1 cellular context compared by ENCODE assay signal in genomic region chr3:69143605-69144004, GRCh38.
TF ChIP-seq lines count a peak whose summit lies in the region.

No MANE protein-coding gene starts in this region.

TF ChIP-seq in HEK293, 187 proteins besides CTCF, POLR2A, EP300 and RAD21 (continued from another document):
- TF ChIP-seq ZIC2 (tag by site-specific recombination; IDR thresholded peaks at IDR 0.05) (0 out of 2 replicates have a peak, but pooled peaks have one; percentile 8), ZBTB21 (tag by site-specific recombination; IDR thresholded peaks at IDR 0.05) (0 out of 2 replicates have a peak, but pooled peaks have one; percentile 61), ZNF513 (tag by site-specific recombination; IDR thresholded peaks at IDR 0.05) (0 out of 2 replicates have a peak, but pooled peaks have one; percentile 7), ZBTB26 (tag by site-specific recombination; optimal IDR thresholded peaks at IDR 0.05) (no peak), ZFP37 (tag by site-specific recombination; IDR thresholded peaks at IDR 0.05) (no peak), ZNF768 (tag by site-specific recombination; IDR thresholded peaks at IDR 0.05) (no peak), ZNF629 (tag by site-specific recombination; IDR thresholded peaks at IDR 0.05) (peak; percentile 91), ZNF449 (tag by site-specific recombination; IDR thresholded peaks at IDR 0.05) (no peak; the same call in 1 of the 2 replicates), ZNF664 (tag by site-specific recombination; IDR thresholded peaks at IDR 0.05) (no peak), YY1 (tag by site-specific recombination; IDR thresholded peaks at IDR 0.05) (no peak), ZNF518A (tag by site-specific recombination; conservative IDR thresholded peaks at IDR 0.05; ENCODE audit: low read depth) (peak; percentile 76), ZNF558 (tag by site-specific recombination; IDR thresholded peaks at IDR 0.05) (no peak), KLF7 (tag by site-specific recombination; IDR thresholded peaks at IDR 0.05; ENCODE audit: borderline replicate concordance) (no peak), ZSCAN30 (tag by site-specific recombination; IDR thresholded peaks at IDR 0.05) (peak; percentile 72; the same call in 1 of the 2 replicates), ZNF600 (tag by site-specific recombination; IDR thresholded peaks at IDR 0.05) (0 out of 2 replicates have a peak, but pooled peaks have one; percentile 49), ZBTB8A (tag by site-specific recombination; IDR thresholded peaks at IDR 0.05) (no peak; the same call in 1 of the 2 replicates), ZNF660 (tag by site-specific recombination; IDR thresholded peaks at IDR 0.05) (peak; percentile 51; the same call in 1 of the 2 replicates), ATF2 (tag by site-specific recombination; IDR thresholded peaks at IDR 0.05; ENCODE audit: low read depth) (peak; percentile 60; the same call in 1 of the 2 replicates), ZNF747 (tag by site-specific recombination; IDR thresholded peaks at IDR 0.05) (no peak), ZSCAN23 (tag by site-specific recombination; IDR thresholded peaks at IDR 0.05) (no peak), BCL6B (tag by site-specific recombination; IDR thresholded peaks at IDR 0.05) (peak; percentile 60), ZNF677 (tag by site-specific recombination; IDR thresholded peaks at IDR 0.05) (no peak), OSR2 (tag by site-specific recombination; IDR thresholded peaks at IDR 0.05) (peak; percentile 83; the same call in 1 of the 2 replicates), ZNF24 (tag by site-specific recombination; IDR thresholded peaks at IDR 0.05) (no peak; the same call in 1 of the 2 replicates), ZNF580 (tag by site-specific recombination; IDR thresholded peaks at IDR 0.05) (peak; percentile 77; the same call in 1 of the 2 replicates), ZNF175 (tag by site-specific recombination; IDR thresholded peaks at IDR 0.05) (no peak), HOXA7 (CRISPR knock-in tag; IDR thresholded peaks at IDR 0.05; ENCODE audit: borderline replicate concordance) (no peak), ZNF571 (tag by site-specific recombination; IDR thresholded peaks at IDR 0.05) (no peak), ZBTB44 (tag by site-specific recombination; IDR thresholded peaks at IDR 0.05) (peak; percentile 81)
